In genomic region chr5:143671644-143672569, GRCh38 we compare ENCODE assay signal across 22 cellular contexts.
DNase-seq lines count a peak whose midpoint lies in the region; ATAC-seq and TF ChIP-seq lines count a peak whose summit lies in the region.
"Had no signal": no experiment of that assay in that cellular context is flagged by ENCODE, and none has a peak within 500 bp of the region (broad histone marks: within the 10 kb centered on the region; RNA-seq: fewer than 3 reads in every experiment).

No MANE protein-coding gene starts in this region.

- no peak overlapping the region for H3K4me3 ChIP-seq in left lung
- H3K4me3 ChIP-seq in psoas muscle = no peak overlapping the region
- H3K4me3 ChIP-seq in aorta (ENCODE audit: low read length in 2 of 2) = no peak overlapping the region
- H3K4me3 ChIP-seq: BLaER1, K562, MG63, SK-N-MC had no signal

- DNase-seq in DMS53 treated with DMSO at 0.1 percent for 48 hours (lab: John Stamatoyannopoulos, UW; ENCODE audit: unreplicated experiment) (peak; percentile 53), left lung (no peak), psoas muscle (no peak), aorta (no peak), GM03348 (ENCODE audit: low spot score) (no peak)
- DNase-seq in activated CD4-positive, alpha-beta T cell treated with anti-CD3 and anti-CD28 coated beads for 4 hours = no peak
- no peak for DNase-seq in stimulated activated naive CD4-positive, alpha-beta T cell treated with Interleukin-2 at 50 U/mL for 16 hours (lab: John Stamatoyannopoulos, UW)
- DNase-seq: ACHN; CD4-positive, alpha-beta T cell; COR-L47; DMS 273 treated with DMSO at 0.1 percent for 48 hours; EL; GF-D8; MG63; NCI-H1417; NCI-H187; NCI-H748 treated with DMSO at 0.1 percent for 48 hours; SHP77 treated with DMSO at 0.1 percent for 48 hours had no signal

- H3K27ac ChIP-seq in left lung (peak overlapping the region in 1 of 2 donors; percentile 30), psoas muscle (peak overlapping the region; percentile 65), aorta (ENCODE audit: low read depth in 1 of 2, low read length in 2 of 2) (no peak overlapping the region)
- H3K27ac ChIP-seq: BLaER1, RWPE1, SK-N-MC had no signal

- H3K36me3 ChIP-seq in left lung = no peaks in the 10 kb centered on the region
- no peaks in the 10 kb centered on the region for H3K36me3 ChIP-seq in psoas muscle (ENCODE audit: insufficient read depth in 1 of 2, low read depth in 1 of 2)
- H3K36me3 ChIP-seq in aorta (ENCODE audit: control insufficient read depth in 1 of 2, insufficient read depth in 2 of 2, low read length in 1 of 2) = no peaks in the 10 kb centered on the region
- H3K36me3 ChIP-seq: BLaER1, MG63 had no signal

- H3K9me3 ChIP-seq in left lung (peaks cover 0 to 4% of the 10 kb centered on the region in 2 donors), psoas muscle (no peaks in the 10 kb centered on the region), aorta (ENCODE audit: control insufficient read depth, low read length) (no peaks in the 10 kb centered on the region)
- H3K9me3 ChIP-seq: BLaER1 had no signal

- peaks cover 0 to 3% of the 10 kb centered on the region in 2 donors for H3K4me1 ChIP-seq in left lung
- peaks cover 6% of the 10 kb centered on the region for H3K4me1 ChIP-seq in psoas muscle
- H3K4me1 ChIP-seq in aorta (ENCODE audit: control insufficient read depth in 1 of 2, insufficient read depth in 2 of 2, low read length in 2 of 2) = no peaks in the 10 kb centered on the region

- no peaks in the 10 kb centered on the region for H3K27me3 ChIP-seq in left lung
- no peaks in the 10 kb centered on the region for H3K27me3 ChIP-seq in psoas muscle (ENCODE audit: insufficient read depth in 3 of 3, low read length in 2 of 3)
- no peaks in the 10 kb centered on the region for H3K27me3 ChIP-seq in aorta (ENCODE audit: control insufficient read depth in 1 of 2, insufficient read depth in 2 of 2, low read length in 1 of 2)
- H3K27me3 ChIP-seq: BLaER1, MG63 had no signal

- 60 to 78% (median 62%) methylated on average over 5 of the region's 5 CpGs for WGBS in psoas muscle, 3 donors
- 91 to 94% methylated on average over 5 of the region's 5 CpGs for WGBS in aorta, 2 donors

- intact Hi-C loops in left lung (cut with DNase I) = no loop called here
- intact Hi-C loops in psoas muscle (cut with DNase I) = loop anchor here in 1 of 2 donors (10.0 kb wide), 1 partner anchor 657 kb away; no protein-coding TSS in a partner anchor
- intact Hi-C loops in aorta (cut with DNase I) = no loop called here

- ATAC-seq in left lung = peak; percentile 72
- ATAC-seq in psoas muscle = peak; percentile 43 to 94 (median 72)
- ATAC-seq in aorta (ENCODE audit: low FRiP score) = peak; percentile 57
- ATAC-seq: K562 had no signal

- TF ChIP-seq CTCF in left lung (IDR thresholded peaks at IDR 0.05) (no peak), psoas muscle (IDR thresholded peaks at IDR 0.05) (no peak)
